8 cellular contexts compared by ENCODE assay signal in the genomic region with DNA sequence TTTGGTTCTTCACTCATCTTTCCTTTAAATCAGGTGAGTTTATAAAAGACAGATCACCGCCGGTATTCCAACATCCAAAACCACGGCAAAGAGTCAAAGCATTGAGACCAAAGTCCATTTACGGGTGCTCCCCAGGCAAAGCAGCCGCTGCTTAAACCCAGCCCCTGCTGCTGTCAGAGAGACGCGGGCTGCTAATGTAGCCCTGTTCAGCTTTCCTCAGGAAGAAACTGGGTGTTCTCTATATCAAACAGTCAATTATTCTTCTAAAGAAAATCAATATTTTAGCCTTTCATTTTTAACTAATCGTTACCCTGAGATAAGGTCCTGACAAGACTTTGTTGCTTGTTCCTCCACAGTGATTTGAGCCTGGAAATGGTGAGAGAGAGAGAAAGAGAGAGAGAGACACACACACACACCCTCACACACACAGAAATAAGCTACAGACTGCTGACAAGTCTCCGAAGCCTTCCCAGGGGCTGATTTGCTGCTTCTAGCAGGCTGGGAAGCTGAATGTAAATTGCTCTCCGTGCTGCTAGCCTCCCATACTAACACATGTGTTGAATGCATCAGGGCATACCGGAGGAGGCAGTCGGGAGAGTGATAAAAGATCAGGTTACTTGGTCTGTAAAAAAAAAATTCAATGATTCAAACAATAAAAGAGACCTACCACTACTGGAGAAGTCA.
A peak's percentile ranks its signal among the peaks of the same experiment; 100 is the strongest.
DNase-seq lines count a peak whose midpoint lies in the region; ATAC-seq and TF ChIP-seq lines count a peak whose summit lies in the region.

No MANE protein-coding gene starts in this region.

- peak overlapping the region; percentile 71 for H3K4me3 Mint-ChIP-seq in HFFc6

- H3K27ac ChIP-seq in AG04450 (ENCODE audit: low read depth, low read length) (no peak overlapping the region), RWPE1 (no peak overlapping the region), layer of hippocampus (ENCODE audit: low read depth, low read length) (peak overlapping the region; percentile 72)

- ATAC-seq in GM19035 (IDR thresholded peaks at IDR 0.05; ENCODE audit: unreplicated experiment) = no peak

- peak overlapping the region; percentile 53 for H3K4me3 ChIP-seq in AG04450 (ENCODE audit: low read depth, low read length)

- TF ChIP-seq CTCF in AG04450 (IDR thresholded peaks at IDR 0.05; ENCODE audit: low read depth, low read length) = no peak
- TF ChIP-seq CTCF in HFFc6 (IDR thresholded peaks at IDR 0.05) = no peak
- no peak for TF ChIP-seq CTCF in RWPE1 (conservative IDR thresholded peaks at IDR 0.05; ENCODE audit: low read depth)

- peak; percentile 47 for DNase-seq in AG04450 (ENCODE audit: low read depth, low spot score)
- DNase-seq in HFFc6 = no peak
- DNase-seq in RWPE1 (ENCODE audit: low spot score) = peak; percentile 18
- peak; percentile 52 for DNase-seq in cerebellar cortex (ENCODE audit: low spot score)
- DNase-seq in stimulated activated CD4-positive, alpha-beta T cell treated with anti-CD3 and anti-CD28 coated beads, Interleukin-12 subunit alpha, Interleukin-12 subunit beta, amount 100 ng/mL, for 4 hours = peak; percentile 17
- no peak for DNase-seq in GOT3 (lab: John Stamatoyannopoulos, UW)

- CTCF ChIA-PET in AG04450 (lab: Charles Lee) (interaction anchor here (1.0 kb wide), 2 partner anchors 77 to 131 kb away, joined by 3 read pairs; no protein-coding TSS in a partner anchor), RWPE1 (lab: Yijun Ruan, JAX) (no interaction called here)

- POLR2A ChIA-PET in AG04450 (lab: Yijun Ruan, JAX) (no interaction called here), RWPE1 (lab: Yijun Ruan, JAX; ENCODE audit: low non-redundant PET) (no interaction called here)

- no peaks in the 10 kb centered on the region for H3K36me3 Mint-ChIP-seq in HFFc6 (ENCODE audit: low read depth)

- H3K9me3 ChIP-seq in AG04450 (ENCODE audit: control insufficient read depth, insufficient read depth, low read length) = no peaks in the 10 kb centered on the region

- peaks cover 10% of the 10 kb centered on the region; the same call in 1 of the 2 replicates for H3K4me1 Mint-ChIP-seq in HFFc6 (ENCODE audit: low read depth)

- no peaks in the 10 kb centered on the region for H3K9me3 Mint-ChIP-seq in HFFc6

- H3K27me3 ChIP-seq in AG04450 (ENCODE audit: control insufficient read depth, insufficient read depth, low read length) (no peaks in the 10 kb centered on the region), layer of hippocampus (ENCODE audit: control insufficient read depth, insufficient read depth, low read length) (no peaks in the 10 kb centered on the region)

- no peak overlapping the region for H3K27ac Mint-ChIP-seq in HFFc6

- H3K27me3 Mint-ChIP-seq in HFFc6 (ENCODE audit: insufficient read depth) = peaks cover 18% of the 10 kb centered on the region

Comparison
In these comparisons a context has a peak if more than half of its experiments do, and no peak if none do; other contexts are left out.
1. DNase-seq: peak in AG04450 (single experiment), RWPE1 (single experiment), cerebellar cortex (single experiment) and stimulated activated CD4-positive, alpha-beta T cell treated with anti-CD3 and anti-CD28 coated beads, Interleukin-12 subunit alpha, Interleukin-12 subunit beta, amount 100 ng/mL, for 4 hours (single experiment); none in HFFc6 (single experiment) and GOT3 (single experiment).